ENCODE assay signal across 7 cellular contexts in the genomic region with DNA sequence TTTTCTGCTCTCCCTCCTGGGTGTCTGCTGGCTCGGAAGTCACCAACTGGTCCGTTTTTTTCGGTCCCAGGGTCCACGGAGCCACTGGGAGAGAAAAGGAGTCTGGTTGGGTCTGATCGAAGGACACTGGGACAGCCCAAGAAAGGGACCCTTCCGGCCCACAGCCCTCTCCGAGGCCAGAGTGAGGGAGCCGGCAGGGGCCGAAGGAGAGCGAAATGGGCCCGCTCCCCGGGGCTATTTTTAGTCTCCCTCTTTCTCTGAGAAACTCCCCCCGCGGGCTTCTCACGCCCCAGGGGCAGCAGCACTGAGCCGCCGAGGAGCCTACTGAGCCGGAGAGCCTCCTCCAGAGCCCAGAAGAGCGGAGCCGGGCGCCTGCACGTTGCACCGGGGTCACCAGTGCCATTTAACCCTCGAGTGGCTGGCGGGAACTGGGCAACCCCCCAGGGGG. TPM values are rescaled to one million over a fixed set of nuclear protein-coding genes. Genes with fewer than 3 reads are reported as not detected.
DNase-seq lines count a peak whose midpoint lies in the region; ATAC-seq, FAIRE-seq and TF ChIP-seq lines count a peak whose summit lies in the region.

No MANE protein-coding gene starts in this region.

- TF ChIP-seq CTCF in tibial artery (IDR thresholded peaks at IDR 0.05), result no peak

- H3K27me3 ChIP-seq in HUES64 (ENCODE audit: insufficient read depth, low read length) (peaks cover 77% of the 10 kb centered on the region), iPS-15b (ENCODE audit: control insufficient read depth, insufficient read depth, low read length) (peaks cover 75% of the 10 kb centered on the region), tibial artery (no peaks in the 10 kb centered on the region)

- DNase-seq in tibial artery (peak in 1 of 2 donors; percentile 88), NCI-H2227 treated with DMSO at 0.1 percent for 48 hours (lab: John Stamatoyannopoulos, UW) (no peak), H54 (ENCODE audit: insufficient read length, low spot score) (no peak)

- H3K36me3 ChIP-seq in HUES64 (ENCODE audit: insufficient read depth, low read length), result peaks cover 12% of the 10 kb centered on the region; the same call in 1 of the 2 replicates
- no peaks in the 10 kb centered on the region for H3K36me3 ChIP-seq in iPS-15b (ENCODE audit: control insufficient read depth, insufficient read depth, low read length)
- peaks cover 0 to 10% (median 8%) of the 10 kb centered on the region in 3 donors for H3K36me3 ChIP-seq in tibial artery

- intact Hi-C loops in tibial artery (cut with DNase I; ENCODE audit: low total_unique reads), result loop anchor here (5.0 to 10.0 kb wide), 2 partner anchors 37 to 865 kb away; a partner anchor contains a TSS

- 7% methylated on average over 25 of the region's 25 CpGs for WGBS in HUES64

- H3K9me3 ChIP-seq in HUES64 (ENCODE audit: insufficient read depth, low read depth, low read length) (no peaks in the 10 kb centered on the region; the same call in 1 of the 2 replicates), iPS-15b (ENCODE audit: control insufficient read depth, insufficient read depth, low read length) (no peaks in the 10 kb centered on the region), tibial artery (no peaks in the 10 kb centered on the region)

- TF ChIP-seq POLR2A in H54 (IDR thresholded peaks at IDR 0.05; ENCODE audit: low read depth, low read length), result no peak

- no peak overlapping the region for H3K9ac ChIP-seq in HUES64 (ENCODE audit: low read depth, low read length)
- H3K9ac ChIP-seq in iPS-15b (ENCODE audit: low read depth, low read length), result no peak overlapping the region

- FAIRE-seq in H54 (lab: Jason Lieb, UNC), result no peak

- H3K4me3 ChIP-seq in HUES64 (ENCODE audit: low read length) (peak overlapping the region; percentile 44; the same call in 1 of the 2 replicates), iPS-15b (ENCODE audit: low read depth, low read length) (peak overlapping the region; percentile 65), tibial artery (peak overlapping the region; percentile 77 to 94)

- H3K27ac ChIP-seq in HUES64 (ENCODE audit: low read depth, low read length) (no peak overlapping the region), tibial artery (peak overlapping the region; percentile 95 to 98)

- peak; percentile 33 for ATAC-seq in GM19395 (IDR thresholded peaks at IDR 0.05; ENCODE audit: unreplicated experiment)
- no peak for ATAC-seq in GM19467 (IDR thresholded peaks at IDR 0.05; ENCODE audit: unreplicated experiment)

- H3K4me1 ChIP-seq in HUES64 (ENCODE audit: insufficient read depth, low read length) (peaks cover 19% of the 10 kb centered on the region), iPS-15b (ENCODE audit: control insufficient read depth, insufficient read depth, low read length) (peaks cover 11% of the 10 kb centered on the region), tibial artery (peaks cover 0 to 58% (median 38%) of the 10 kb centered on the region in 4 donors)

RNA-seq across cellular contexts. Expression of a gene that starts 1.9 kb away (rescaled TPM):
- 0.25 TPM for polyA plus RNA-seq in HUES64 (2013, experiment 1 of 2)
- 0.44 TPM for polyA plus RNA-seq in HUES64 (2013, experiment 2 of 2)

RNA-seq across cellular contexts. Expression of a gene that starts 8.2 kb away (rescaled TPM):
- not detected for polyA plus RNA-seq in HUES64 (2013, experiment 1 of 2)
- polyA plus RNA-seq in HUES64 (2013, experiment 2 of 2), result not detected

RNA-seq across cellular contexts. Expression of a gene that starts 20.5 kb away (rescaled TPM):
- polyA plus RNA-seq in HUES64 (2013, experiment 1 of 2), result 8.3 TPM
- 14.9 TPM for polyA plus RNA-seq in HUES64 (2013, experiment 2 of 2)

RNA-seq across cellular contexts. Expression of a gene that starts 40.0 kb away (rescaled TPM):
- 11.9 TPM for polyA plus RNA-seq in HUES64 (2013, experiment 1 of 2)
- polyA plus RNA-seq in HUES64 (2013, experiment 2 of 2), result 8.8 TPM
